Comparison of ENCODE assay signal across 8 cellular contexts in genomic region chr1:65255088-65256050, GRCh38. TPM values are rescaled to one million over a fixed set of nuclear protein-coding genes. Genes with fewer than 3 reads are reported as not detected.
A peak's percentile ranks its signal among the peaks of the same experiment; 100 is the strongest.
DNase-seq lines count a peak whose midpoint lies in the region; ATAC-seq and TF ChIP-seq lines count a peak whose summit lies in the region.

No MANE protein-coding gene starts in this region.

- DNase-seq in RWPE2 (ENCODE audit: low spot score) = no peak
- DNase-seq in midbrain (lab: John Stamatoyannopoulos, UW) = peak; percentile 48
- DNase-seq in uterus = no peak
- no peak for DNase-seq in A172 (ENCODE audit: low spot score)

- ATAC-seq in GM18909 (IDR thresholded peaks at IDR 0.05; ENCODE audit: poor library complexity, unreplicated experiment) = peak; percentile 1
- peak; percentile 49 for ATAC-seq in RWPE2 (ENCODE audit: low read depth)
- no peak for ATAC-seq in HG03159 (IDR thresholded peaks at IDR 0.05; ENCODE audit: unreplicated experiment)

- H3K27me3 ChIP-seq in ACC112 (ENCODE audit: insufficient read depth, low read length) = no peaks in the 10 kb centered on the region
- no peaks in the 10 kb centered on the region for H3K27me3 ChIP-seq in RWPE2 (ENCODE audit: insufficient read depth, poor library complexity, severe bottlenecking)
- no peaks in the 10 kb centered on the region for H3K27me3 ChIP-seq in endocrine pancreas (ENCODE audit: control insufficient read depth, insufficient read depth, low read length)
- no peaks in the 10 kb centered on the region for H3K27me3 ChIP-seq in uterus

- peak overlapping the region; percentile 73 for H3K9ac ChIP-seq in endocrine pancreas (ENCODE audit: control insufficient read depth, insufficient read depth, low read length)

- TF ChIP-seq CTCF in RWPE2 (IDR thresholded peaks at IDR 0.05; ENCODE audit: poor library complexity, severe bottlenecking) (no peak), uterus (IDR thresholded peaks at IDR 0.05) (no peak)

- no peak for TF ChIP-seq POLR2A in uterus (IDR thresholded peaks at IDR 0.05)

- peak overlapping the region; percentile 87 for H3K4me3 ChIP-seq in ACC112 (ENCODE audit: low read depth, low read length)
- H3K4me3 ChIP-seq in RWPE2 (ENCODE audit: severe bottlenecking) = peak overlapping the region; percentile 97
- H3K4me3 ChIP-seq in endocrine pancreas (ENCODE audit: control insufficient read depth, insufficient read depth, low read length) = peak overlapping the region; percentile 60
- H3K4me3 ChIP-seq in uterus = peak overlapping the region; percentile 28 to 85

- intact Hi-C loops in uterus (cut with DNase I; ENCODE audit: low total_unique reads) = no loop called here

- no peak overlapping the region for H3K27ac ChIP-seq in ACC112 (ENCODE audit: low read depth, low read length)
- no peak overlapping the region for H3K27ac ChIP-seq in RWPE2 (ENCODE audit: poor library complexity, severe bottlenecking)
- H3K27ac ChIP-seq in uterus = peak overlapping the region in 1 of 2 donors; percentile 37

- H3K4me1 ChIP-seq in ACC112 (ENCODE audit: control insufficient read depth, insufficient read depth, low read length, unreplicated experiment) = peaks cover 7% of the 10 kb centered on the region
- peaks cover 5% of the 10 kb centered on the region for H3K4me1 ChIP-seq in RWPE2 (ENCODE audit: insufficient read depth, poor library complexity, severe bottlenecking)
- H3K4me1 ChIP-seq in endocrine pancreas (ENCODE audit: control insufficient read depth, insufficient read depth, low read length) = no peaks in the 10 kb centered on the region
- H3K4me1 ChIP-seq in uterus = no peaks in the 10 kb centered on the region

- H3K9me3 ChIP-seq in RWPE2 (ENCODE audit: severe bottlenecking) = no peaks in the 10 kb centered on the region
- no peaks in the 10 kb centered on the region for H3K9me3 ChIP-seq in endocrine pancreas (ENCODE audit: control insufficient read depth, low read length)
- H3K9me3 ChIP-seq in uterus = no peaks in the 10 kb centered on the region

- no peaks in the 10 kb centered on the region for H3K36me3 ChIP-seq in ACC112 (ENCODE audit: insufficient read depth, low read length)
- no peaks in the 10 kb centered on the region for H3K36me3 ChIP-seq in RWPE2 (ENCODE audit: low read depth)
- no peaks in the 10 kb centered on the region for H3K36me3 ChIP-seq in endocrine pancreas (ENCODE audit: control insufficient read depth, insufficient read depth, low read length)
- H3K36me3 ChIP-seq in uterus = no peaks in the 10 kb centered on the region

- H2AFZ ChIP-seq in ACC112 (ENCODE audit: low read length, unreplicated experiment) = peak overlapping the region; percentile 89

- no peaks in the 10 kb centered on the region for H3K79me2 ChIP-seq in ACC112 (ENCODE audit: control insufficient read depth, insufficient read depth, low read length, unreplicated experiment)

RNA-seq across cellular contexts. Expression of gene DNAJC6, which starts 54.0 kb away (rescaled TPM):
- 10 to 100 TPM in 1 of 4 donors, 1 to 10 TPM in 3; 3.1 to 11.3 (median 4.2) TPM for total RNA-seq in uterus
- total RNA-seq in A172 (2014; rRNA removed; shearing (Covaris generic)) = 2.2 and 3.5 TPM in 2 replicates
